ENCODE assay signal across 9 cellular contexts in genomic region chr6:137291441-137291840, GRCh38.
DNase-seq lines count a peak whose midpoint lies in the region; ATAC-seq and TF ChIP-seq lines count a peak whose summit lies in the region.
"Had no signal": no experiment of that assay in that cellular context is flagged by ENCODE, and none has a peak within 500 bp of the region (broad histone marks: within the 10 kb centered on the region; RNA-seq: fewer than 3 reads in every experiment).

No MANE protein-coding gene starts in this region.

- peak; percentile 21 for DNase-seq in stimulated activated CD4-positive, alpha-beta T cell treated with anti-CD3 and anti-CD28 coated beads, Interleukin-15, amount 100 ng/mL, for 24 hours
- no peak for DNase-seq in stimulated activated CD4-positive, alpha-beta T cell treated with anti-CD3 and anti-CD28 coated beads, Interleukin-4, amount 100 ng/mL, for 24 hours
- peak; percentile 23 to 72 (median 44) for DNase-seq in adrenal gland
- DNase-seq in right cardiac atrium = peak in 2 of 3 donors; percentile 24 to 63
- DNase-seq in NCI-H526 (lab: John Stamatoyannopoulos, UW) = no peak
- no peak for DNase-seq in HPDE6-E6E7 (ENCODE audit: extremely low spot score)
- DNase-seq in NCI-H2171 treated with DMSO at 0.1 percent for 48 hours (lab: John Stamatoyannopoulos, UW) = no peak
- no peak for DNase-seq in NCI-H510A treated with DMSO at 0.1 percent for 48 hours (lab: John Stamatoyannopoulos, UW)

- no peak overlapping the region for H3K27ac ChIP-seq in adrenal gland
- H3K27ac ChIP-seq in right cardiac atrium (ENCODE audit: low read length) = no peak overlapping the region
- H3K27ac ChIP-seq: C4-2B had no signal

- TF ChIP-seq POLR2A in adrenal gland (IDR thresholded peaks at IDR 0.05) = no peak

- H3K9me3 ChIP-seq in adrenal gland (replicated peaks in 1 of 3) (no peaks in the 10 kb centered on the region), right cardiac atrium (ENCODE audit: control insufficient read depth, low read length) (no peaks in the 10 kb centered on the region)

- H3K4me1 ChIP-seq in adrenal gland (replicated peaks in 1 of 2) (no peaks in the 10 kb centered on the region), right cardiac atrium (ENCODE audit: control insufficient read depth, insufficient read depth, low read length) (no peaks in the 10 kb centered on the region)

- WGBS in adrenal gland, 4 donors = 40 to 58% (median 54%) methylated on average over 3 of the region's 3 CpGs
- WGBS in right cardiac atrium = 25% methylated on average over 3 of the region's 3 CpGs

- no peaks in the 10 kb centered on the region for H3K27me3 ChIP-seq in adrenal gland
- no peaks in the 10 kb centered on the region for H3K27me3 ChIP-seq in right cardiac atrium (ENCODE audit: control insufficient read depth, insufficient read depth)

- TF ChIP-seq CTCF in adrenal gland (IDR thresholded peaks at IDR 0.05) = no peak

- peak; percentile 75 to 84 for ATAC-seq in right cardiac atrium

- H3K4me3 ChIP-seq in adrenal gland = no peak overlapping the region
- no peak overlapping the region for H3K4me3 ChIP-seq in right cardiac atrium (ENCODE audit: low read length)

- no peaks in the 10 kb centered on the region for H3K36me3 ChIP-seq in adrenal gland (replicated peaks in 1 of 2)

- intact Hi-C loops in adrenal gland (cut with DNase I) = no loop called here
- intact Hi-C loops in right cardiac atrium (cut with DNase I) = no loop called here

Comparison
In these comparisons a context has a peak if more than half of its experiments do, and no peak if none do; other contexts are left out.
1. DNase-seq: peak in stimulated activated CD4-positive, alpha-beta T cell treated with anti-CD3 and anti-CD28 coated beads, Interleukin-15, amount 100 ng/mL, for 24 hours (single experiment), adrenal gland (7 of 7) and right cardiac atrium (2 of 3); none in stimulated activated CD4-positive, alpha-beta T cell treated with anti-CD3 and anti-CD28 coated beads, Interleukin-4, amount 100 ng/mL, for 24 hours (single experiment), NCI-H526 (0 of 2), HPDE6-E6E7 (single experiment), NCI-H2171 treated with DMSO at 0.1 percent for 48 hours (single experiment) and NCI-H510A treated with DMSO at 0.1 percent for 48 hours (single experiment).